ENCODE assay signal across 1 cellular context in genomic region chr4:150369434-150370141, GRCh38.
TF ChIP-seq lines count a peak whose summit lies in the region.

No MANE protein-coding gene starts in this region.

TF ChIP-seq in K562, 482 proteins besides CTCF, POLR2A, EP300 and RAD21 (continued from another document):
- TF ChIP-seq, protein P1, sequence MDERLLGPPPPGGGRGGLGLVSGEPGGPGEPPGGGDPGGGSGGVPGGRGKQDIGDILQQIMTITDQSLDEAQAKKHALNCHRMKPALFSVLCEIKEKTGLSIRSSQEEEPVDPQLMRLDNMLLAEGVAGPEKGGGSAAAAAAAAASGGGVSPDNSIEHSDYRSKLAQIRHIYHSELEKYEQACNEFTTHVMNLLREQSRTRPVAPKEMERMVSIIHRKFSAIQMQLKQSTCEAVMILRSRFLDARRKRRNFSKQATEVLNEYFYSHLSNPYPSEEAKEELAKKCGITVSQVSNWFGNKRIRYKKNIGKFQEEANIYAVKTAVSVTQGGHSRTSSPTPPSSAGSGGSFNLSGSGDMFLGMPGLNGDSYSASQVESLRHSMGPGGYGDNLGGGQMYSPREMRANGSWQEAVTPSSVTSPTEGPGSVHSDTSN (CRISPR knock-in tag; IDR thresholded peaks at IDR 0.05; ENCODE audit: low read depth), result no peak
- TF ChIP-seq, protein P1 (tag; conservative IDR thresholded peaks at IDR 0.05; ENCODE audit: low read depth), result peak; percentile 65
- TF ChIP-seq, protein P2, sequence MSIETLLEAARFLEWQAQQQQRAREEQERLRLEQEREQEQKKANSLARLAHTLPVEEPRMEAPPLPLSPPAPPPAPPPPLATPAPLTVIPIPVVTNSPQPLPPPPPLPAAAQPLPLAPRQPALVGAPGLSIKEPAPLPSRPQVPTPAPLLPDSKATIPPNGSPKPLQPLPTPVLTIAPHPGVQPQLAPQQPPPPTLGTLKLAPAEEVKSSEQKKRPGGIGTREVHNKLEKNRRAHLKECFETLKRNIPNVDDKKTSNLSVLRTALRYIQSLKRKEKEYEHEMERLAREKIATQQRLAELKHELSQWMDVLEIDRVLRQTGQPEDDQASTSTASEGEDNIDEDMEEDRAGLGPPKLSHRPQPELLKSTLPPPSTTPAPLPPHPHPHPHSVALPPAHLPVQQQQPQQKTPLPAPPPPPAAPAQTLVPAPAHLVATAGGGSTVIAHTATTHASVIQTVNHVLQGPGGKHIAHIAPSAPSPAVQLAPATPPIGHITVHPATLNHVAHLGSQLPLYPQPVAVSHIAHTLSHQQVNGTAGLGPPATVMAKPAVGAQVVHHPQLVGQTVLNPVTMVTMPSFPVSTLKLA (conservative IDR thresholded peaks at IDR 0.05), result no peak
- TF ChIP-seq ZNF584 (CRISPR knock-in tag; IDR thresholded peaks at IDR 0.05; ENCODE audit: low read depth) (no peak), ZNF511 (CRISPR knock-in tag; IDR thresholded peaks at IDR 0.05) (no peak), TEAD1 (CRISPR knock-in tag; IDR thresholded peaks at IDR 0.05) (no peak), ZNF277 (CRISPR knock-in tag; IDR thresholded peaks at IDR 0.05; ENCODE audit: borderline replicate concordance) (no peak), RNF2 (IDR thresholded peaks at IDR 0.05) (no peak), BCOR (IDR thresholded peaks at IDR 0.05) (no peak), GTF2E2 (tag; IDR thresholded peaks at IDR 0.05) (no peak), BRCA1 (IDR thresholded peaks at IDR 0.05) (no peak), BRCA1 (CRISPR knock-in tag; IDR thresholded peaks at IDR 0.05) (no peak), CHCHD3 (CRISPR knock-in tag; IDR thresholded peaks at IDR 0.05) (no peak), SNIP1 (IDR thresholded peaks at IDR 0.05; ENCODE audit: low read depth) (no peak), ZBTB17 (CRISPR knock-in tag; IDR thresholded peaks at IDR 0.05) (no peak), TEAD4 (IDR thresholded peaks at IDR 0.05; ENCODE audit: low read length) (no peak), TEAD4 (CRISPR knock-in tag; IDR thresholded peaks at IDR 0.05; ENCODE audit: borderline replicate concordance) (no peak), ZNF140 (CRISPR knock-in tag; IDR thresholded peaks at IDR 0.05) (no peak), SREBF2 (CRISPR knock-in tag; IDR thresholded peaks at IDR 0.05) (no peak), CREB5 (CRISPR knock-in tag; IDR thresholded peaks at IDR 0.05) (no peak), NR2C1 (IDR thresholded peaks at IDR 0.05) (no peak), NR2C1 (tag; IDR thresholded peaks at IDR 0.05) (no peak), ZNF41 (CRISPR knock-in tag; conservative IDR thresholded peaks at IDR 0.05) (no peak), ZNF316 (IDR thresholded peaks at IDR 0.05) (peak; percentile 85), MED1 (CRISPR knock-in tag; IDR thresholded peaks at IDR 0.05; ENCODE audit: borderline replicate concordance) (no peak), MEIS2 (IDR thresholded peaks at IDR 0.05; ENCODE audit: partially characterized antibody) (peak; percentile 58), CBX1 (IDR thresholded peaks at IDR 0.05; ENCODE audit: low read depth) (no peak), ZBTB11 (CRISPR knock-in tag; IDR thresholded peaks at IDR 0.05) (no peak), RBM34 (IDR thresholded peaks at IDR 0.05; ENCODE audit: borderline replicate concordance, insufficient read depth, low read length) (no peak), MAFK (IDR thresholded peaks at IDR 0.05; ENCODE audit: low read length) (peak; percentile 52), MCM5 (IDR thresholded peaks at IDR 0.05; ENCODE audit: low read depth) (no peak), ZNF696 (CRISPR knock-in tag; conservative IDR thresholded peaks at IDR 0.05) (no peak), NFXL1 (CRISPR knock-in tag; IDR thresholded peaks at IDR 0.05) (no peak), POLR2B (IDR thresholded peaks at IDR 0.05; ENCODE audit: low read depth, partially characterized antibody) (no peak), MAFG (tag; conservative IDR thresholded peaks at IDR 0.05) (0 out of 2 replicates have a peak, but pooled peaks have one; percentile 7)
- TF ChIP-seq, protein P3, sequence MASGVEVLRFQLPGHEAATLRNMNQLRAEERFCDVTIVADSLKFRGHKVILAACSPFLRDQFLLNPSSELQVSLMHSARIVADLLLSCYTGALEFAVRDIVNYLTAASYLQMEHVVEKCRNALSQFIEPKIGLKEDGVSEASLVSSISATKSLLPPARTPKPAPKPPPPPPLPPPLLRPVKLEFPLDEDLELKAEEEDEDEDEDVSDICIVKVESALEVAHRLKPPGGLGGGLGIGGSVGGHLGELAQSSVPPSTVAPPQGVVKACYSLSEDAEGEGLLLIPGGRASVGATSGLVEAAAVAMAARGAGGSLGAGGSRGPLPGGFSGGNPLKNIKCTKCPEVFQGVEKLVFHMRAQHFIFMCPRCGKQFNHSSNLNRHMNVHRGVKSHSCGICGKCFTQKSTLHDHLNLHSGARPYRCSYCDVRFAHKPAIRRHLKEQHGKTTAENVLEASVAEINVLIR (CRISPR knock-in tag; IDR thresholded peaks at IDR 0.05), result no peak
- TF ChIP-seq, protein P4, sequence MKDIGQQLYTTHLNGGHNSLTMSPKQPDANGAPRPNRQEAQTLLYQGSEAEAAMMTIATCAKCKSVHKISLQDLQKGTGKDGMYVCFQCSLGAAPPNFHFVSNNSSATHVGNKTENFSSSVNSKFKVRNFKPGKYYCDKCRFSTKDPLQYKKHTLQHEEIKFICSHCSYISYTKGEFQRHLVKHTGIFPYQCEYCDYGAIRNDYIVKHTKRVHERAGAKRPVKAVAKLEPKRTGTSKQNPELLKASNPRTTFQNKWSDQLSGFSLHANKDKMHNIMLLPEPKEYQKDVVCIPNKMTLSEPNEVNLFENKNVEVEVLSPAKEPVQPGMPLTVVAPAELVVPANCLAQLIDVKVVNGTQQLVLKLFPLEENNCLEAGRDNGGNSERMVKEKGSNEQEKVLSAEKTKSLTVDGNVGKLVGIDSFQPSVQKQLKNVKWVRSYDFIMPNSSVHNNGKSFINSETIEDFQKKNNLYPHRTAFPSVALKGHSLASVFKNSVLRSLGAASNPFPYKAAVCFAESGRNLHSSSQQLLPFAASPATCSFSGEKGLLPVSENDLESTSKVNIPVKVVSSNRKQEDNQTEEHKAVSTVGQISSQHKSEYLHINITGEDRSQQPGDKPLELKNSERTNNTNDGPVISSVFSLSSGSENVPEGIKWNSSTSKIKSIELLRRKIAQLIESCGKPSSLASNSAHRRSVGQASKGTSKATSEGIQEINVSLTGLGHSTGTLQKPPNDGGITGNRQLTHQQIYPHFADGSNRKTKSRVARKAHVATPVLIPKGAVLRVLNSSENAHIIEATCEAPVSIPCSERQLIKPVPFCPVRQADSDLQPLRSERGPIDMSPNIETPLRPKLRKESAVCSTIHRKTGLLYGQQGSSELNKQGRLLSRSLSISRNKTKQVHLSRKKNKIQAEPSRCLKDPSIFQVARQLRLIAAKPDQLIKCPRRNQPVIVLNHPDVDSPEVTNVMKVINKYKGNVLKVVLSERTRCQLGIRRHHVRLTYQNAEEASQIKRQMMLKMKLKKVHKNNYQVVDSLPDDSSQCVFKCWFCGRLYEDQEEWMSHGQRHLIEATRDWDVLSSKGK (CRISPR knock-in tag; IDR thresholded peaks at IDR 0.05), result no peak
